In genomic region chr1:182149411-182149965, GRCh38 we compare ENCODE assay signal across 9 cellular contexts.
A peak's percentile ranks its signal among the peaks of the same experiment; 100 is the strongest.
DNase-seq lines count a peak whose midpoint lies in the region; ATAC-seq and TF ChIP-seq lines count a peak whose summit lies in the region.
"Had no signal": no experiment of that assay in that cellular context is flagged by ENCODE, and none has a peak within 500 bp of the region (broad histone marks: within the 10 kb centered on the region; RNA-seq: fewer than 3 reads in every experiment).

No MANE protein-coding gene starts in this region.

- H3K4me3 Mint-ChIP-seq in activated naive CD4-positive, alpha-beta T cell treated with anti-CD3 and anti-CD28 coated beads, Interleukin-2, amount 50 U/mL, for 24 hours: no peak overlapping the region
- H3K4me3 Mint-ChIP-seq in type B pancreatic cell: no peak overlapping the region
- H3K4me3 Mint-ChIP-seq: naive thymus-derived CD8-positive, alpha-beta T cell had no signal

- H3K27me3 ChIP-seq in MG63: no peaks in the 10 kb centered on the region

- peaks cover 12% of the 10 kb centered on the region for H3K4me1 Mint-ChIP-seq in activated naive CD4-positive, alpha-beta T cell treated with anti-CD3 and anti-CD28 coated beads, Interleukin-2, amount 50 U/mL, for 24 hours
- H3K4me1 Mint-ChIP-seq in type B pancreatic cell (ENCODE audit: unreplicated experiment): peaks cover 17% of the 10 kb centered on the region

- H3K4me3 ChIP-seq in MG63: no peak overlapping the region

- ATAC-seq in activated naive CD4-positive, alpha-beta T cell treated with anti-CD3 and anti-CD28 coated beads, Interleukin-2, amount 50 U/mL, for 72 hours: peak; percentile 83 to 85

- no peak for TF ChIP-seq CTCF in type B pancreatic cell (conservative IDR thresholded peaks at IDR 0.05)

- H3K36me3 Mint-ChIP-seq in activated naive CD4-positive, alpha-beta T cell treated with anti-CD3 and anti-CD28 coated beads, Interleukin-2, amount 50 U/mL, for 24 hours: peaks cover 2% of the 10 kb centered on the region
- H3K36me3 Mint-ChIP-seq in activated naive CD4-positive, alpha-beta T cell treated with anti-CD3 and anti-CD28 coated beads, Interleukin-2, amount 50 U/mL, for 72 hours: no peaks in the 10 kb centered on the region
- H3K36me3 Mint-ChIP-seq in type B pancreatic cell: no peaks in the 10 kb centered on the region

- H3K9me3 Mint-ChIP-seq in activated naive CD4-positive, alpha-beta T cell treated with anti-CD3 and anti-CD28 coated beads, Interleukin-2, amount 50 U/mL, for 24 hours: no peaks in the 10 kb centered on the region
- no peaks in the 10 kb centered on the region for H3K9me3 Mint-ChIP-seq in activated naive CD4-positive, alpha-beta T cell treated with anti-CD3 and anti-CD28 coated beads, Interleukin-2, amount 50 U/mL, for 72 hours
- no peaks in the 10 kb centered on the region for H3K9me3 Mint-ChIP-seq in type B pancreatic cell
- H3K9me3 Mint-ChIP-seq: naive thymus-derived CD8-positive, alpha-beta T cell had no signal

- H3K27ac Mint-ChIP-seq in activated naive CD4-positive, alpha-beta T cell treated with anti-CD3 and anti-CD28 coated beads, Interleukin-2, amount 50 U/mL, for 24 hours: peak overlapping the region; percentile 47
- H3K27ac Mint-ChIP-seq in activated naive CD4-positive, alpha-beta T cell treated with anti-CD3 and anti-CD28 coated beads, Interleukin-2, amount 50 U/mL, for 72 hours: peak overlapping the region; percentile 73 to 88
- peak overlapping the region; percentile 15 for H3K27ac Mint-ChIP-seq in type B pancreatic cell

- no peaks in the 10 kb centered on the region for H3K9me3 ChIP-seq in MG63

- H3K27me3 Mint-ChIP-seq in activated naive CD4-positive, alpha-beta T cell treated with anti-CD3 and anti-CD28 coated beads, Interleukin-2, amount 50 U/mL, for 24 hours: no peaks in the 10 kb centered on the region
- no peaks in the 10 kb centered on the region for H3K27me3 Mint-ChIP-seq in type B pancreatic cell

- H3K36me3 ChIP-seq in MG63: no peaks in the 10 kb centered on the region

- no peak for DNase-seq in activated naive CD4-positive, alpha-beta T cell treated with anti-CD3 and anti-CD28 coated beads, Interleukin-2, amount 50 U/mL, for 16 hours
- no peak for DNase-seq in activated naive CD4-positive, alpha-beta T cell treated with anti-CD3 and anti-CD28 coated beads, Interleukin-2, amount 50 U/mL, for 72 hours (ENCODE audit: low spot score in 2 of 2)
- DNase-seq in islet precursor cell (peak; percentile 78), type B pancreatic cell (ENCODE audit: extremely low spot score, unreplicated experiment) (no peak), MG63 (no peak)
- DNase-seq in activated CD8-positive, alpha-beta memory T cell treated with anti-CD3 and anti-CD28 coated beads, Interleukin-2, amount 50 U/mL, for 4 hours: no peak
- no peak for DNase-seq in stimulated activated CD4-positive, alpha-beta T cell treated with anti-CD3 and anti-CD28 coated beads, Interleukin-2, amount 100 ng/mL, for 24 hours

Comparison
In these comparisons a context has a peak if more than half of its experiments do, and no peak if none do; other contexts are left out.
1. H3K27ac Mint-ChIP-seq: peak in every context shown above with its lines; median percentile 80 in activated naive CD4-positive, alpha-beta T cell treated with anti-CD3 and anti-CD28 coated beads, Interleukin-2, amount 50 U/mL, for 72 hours; 47 in activated naive CD4-positive, alpha-beta T cell treated with anti-CD3 and anti-CD28 coated beads, Interleukin-2, amount 50 U/mL, for 24 hours; 15 in type B pancreatic cell.